ENCODE assay signal across 9 cellular contexts in the genomic region with DNA sequence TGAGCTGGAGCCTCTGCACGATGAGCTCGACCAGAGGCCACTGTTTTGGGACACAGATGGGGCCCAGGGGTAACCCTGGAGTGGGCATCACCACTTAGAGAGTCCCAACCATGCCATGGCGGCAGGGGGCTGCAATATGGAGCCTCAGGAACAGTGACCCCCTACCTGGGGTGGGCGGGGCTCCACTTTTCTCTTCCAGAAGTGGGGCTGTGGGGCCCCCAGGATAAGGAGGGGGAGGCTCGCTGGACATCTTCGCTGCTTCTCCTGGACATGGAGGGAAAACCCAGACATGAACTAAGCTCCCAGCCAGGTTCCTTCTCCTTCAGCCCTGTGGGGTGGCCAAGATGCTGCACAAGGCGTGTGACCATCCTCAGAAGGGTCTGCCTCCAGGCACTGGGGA. TPM values are rescaled to one million over a fixed set of nuclear protein-coding genes. Genes with fewer than 3 reads are reported as not detected.
DNase-seq lines count a peak whose midpoint lies in the region; ATAC-seq and FAIRE-seq lines count a peak whose summit lies in the region.
"Had no signal": no experiment of that assay in that cellular context is flagged by ENCODE, and none has a peak within 500 bp of the region (broad histone marks: within the 10 kb centered on the region; RNA-seq: fewer than 3 reads in every experiment).

No MANE protein-coding gene starts in this region.

- DNase-seq in stimulated activated naive CD8-positive, alpha-beta T cell treated with anti-CD3 and anti-CD28 coated beads, Interleukin-15, amount 100 ng/mL, for 72 hours = no peak
- DNase-seq in immature natural killer cell = no peak
- DNase-seq in hepatic stellate cell (ENCODE audit: low spot score) = no peak
- no peak for DNase-seq in urothelium cell line (ENCODE audit: low spot score)
- DNase-seq: activated effector memory CD4-positive, alpha-beta T cell treated with anti-CD3 and anti-CD28 coated beads, Interleukin-2, amount 50 U/mL, for 16 hours; NCI-H1436 treated with DMSO at 0.1 percent for 48 hours had no signal

- FAIRE-seq in urothelium cell line (lab: Jason Lieb, UNC) = no peak

- no peak for ATAC-seq in stimulated activated naive CD8-positive, alpha-beta T cell treated with anti-CD3 and anti-CD28 coated beads, Interleukin-15, amount 100 ng/mL, for 72 hours
- ATAC-seq in GM18907 (IDR thresholded peaks at IDR 0.05; ENCODE audit: unreplicated experiment) = no peak

- peak overlapping the region; percentile 55 for H3K27ac Mint-ChIP-seq in stimulated activated naive CD8-positive, alpha-beta T cell treated with anti-CD3 and anti-CD28 coated beads, Interleukin-15, Interleukin-2, amounts not matched to agents 100 ng/mL and 50 ng/mL, for 24 hours
- H3K27ac Mint-ChIP-seq in stimulated activated naive CD8-positive, alpha-beta T cell treated with anti-CD3 and anti-CD28 coated beads, Interleukin-15, amount 100 ng/mL, for 72 hours = peak overlapping the region in 1 of 2 donors; percentile 96
- peak overlapping the region; percentile 96 to 99 (median 97) for H3K27ac Mint-ChIP-seq in immature natural killer cell

- peaks cover 48% of the 10 kb centered on the region for H3K4me1 Mint-ChIP-seq in stimulated activated naive CD8-positive, alpha-beta T cell treated with anti-CD3 and anti-CD28 coated beads, Interleukin-15, Interleukin-2, amounts not matched to agents 100 ng/mL and 50 ng/mL, for 24 hours (ENCODE audit: low read depth)
- peaks cover 73% of the 10 kb centered on the region for H3K4me1 Mint-ChIP-seq in stimulated activated naive CD8-positive, alpha-beta T cell treated with anti-CD3 and anti-CD28 coated beads, Interleukin-15, amount 100 ng/mL, for 72 hours
- peaks cover 77 to 81% of the 10 kb centered on the region in 2 donors for H3K4me1 Mint-ChIP-seq in immature natural killer cell

- H3K36me3 Mint-ChIP-seq in stimulated activated naive CD8-positive, alpha-beta T cell treated with anti-CD3 and anti-CD28 coated beads, Interleukin-15, Interleukin-2, amounts not matched to agents 100 ng/mL and 50 ng/mL, for 24 hours (ENCODE audit: low read depth) = peaks cover 26% of the 10 kb centered on the region
- peaks cover 16 to 21% (median 18%) of the 10 kb centered on the region in 3 donors for H3K36me3 Mint-ChIP-seq in immature natural killer cell

- no peaks in the 10 kb centered on the region for H3K27me3 Mint-ChIP-seq in stimulated activated naive CD8-positive, alpha-beta T cell treated with anti-CD3 and anti-CD28 coated beads, Interleukin-15, Interleukin-2, amounts not matched to agents 100 ng/mL and 50 ng/mL, for 24 hours
- no peaks in the 10 kb centered on the region for H3K27me3 Mint-ChIP-seq in stimulated activated naive CD8-positive, alpha-beta T cell treated with anti-CD3 and anti-CD28 coated beads, Interleukin-15, amount 100 ng/mL, for 72 hours
- peaks cover 0 to 5% (median 2%) of the 10 kb centered on the region in 3 donors for H3K27me3 Mint-ChIP-seq in immature natural killer cell (ENCODE audit: low read depth in 3 of 3)

- H3K4me3 Mint-ChIP-seq in stimulated activated naive CD8-positive, alpha-beta T cell treated with anti-CD3 and anti-CD28 coated beads, Interleukin-15, Interleukin-2, amounts not matched to agents 100 ng/mL and 50 ng/mL, for 24 hours = no peak overlapping the region
- peak overlapping the region in 1 of 2 donors; percentile 67 for H3K4me3 Mint-ChIP-seq in stimulated activated naive CD8-positive, alpha-beta T cell treated with anti-CD3 and anti-CD28 coated beads, Interleukin-15, amount 100 ng/mL, for 72 hours
- H3K4me3 Mint-ChIP-seq in immature natural killer cell = peak overlapping the region in 4 of 5 donors; percentile 58 to 89 (median 82)

- H3K9me3 Mint-ChIP-seq in stimulated activated naive CD8-positive, alpha-beta T cell treated with anti-CD3 and anti-CD28 coated beads, Interleukin-15, Interleukin-2, amounts not matched to agents 100 ng/mL and 50 ng/mL, for 24 hours = no peaks in the 10 kb centered on the region
- H3K9me3 Mint-ChIP-seq in stimulated activated naive CD8-positive, alpha-beta T cell treated with anti-CD3 and anti-CD28 coated beads, Interleukin-15, amount 100 ng/mL, for 72 hours = no peaks in the 10 kb centered on the region
- no peaks in the 10 kb centered on the region for H3K9me3 Mint-ChIP-seq in immature natural killer cell

RNA-seq across cellular contexts. Expression of a gene that starts 24.7 kb away (rescaled TPM):
- polyA plus RNA-seq in immature natural killer cell = 10 to 100 TPM; 26.9 to 51.9 (median 47.8) TPM

RNA-seq across cellular contexts. Expression of a gene that starts 37.7 kb away (rescaled TPM):
- polyA plus RNA-seq in immature natural killer cell = 100 to 1,000 TPM; 130 to 225 (median 196) TPM

RNA-seq across cellular contexts. Expression of a gene that starts 39.5 kb away (rescaled TPM):
- polyA plus RNA-seq in immature natural killer cell = 10 to 100 TPM; 46.1 to 65.3 (median 60.7) TPM

RNA-seq across cellular contexts. Expression of a gene that starts 42.3 kb away (rescaled TPM):
- not detected for polyA plus RNA-seq in immature natural killer cell
- polyA plus RNA-seq: BJ had no signal
